19 cellular contexts compared by ENCODE assay signal in genomic region chr14:88181072-88181471, GRCh38.
A peak's percentile ranks its signal among the peaks of the same experiment; 100 is the strongest.
DNase-seq lines count a peak whose midpoint lies in the region; ATAC-seq and TF ChIP-seq lines count a peak whose summit lies in the region.
"Had no signal": no experiment of that assay in that cellular context is flagged by ENCODE, and none has a peak within 500 bp of the region (broad histone marks: within the 10 kb centered on the region; RNA-seq: fewer than 3 reads in every experiment).

No MANE protein-coding gene starts in this region.

- H3K4me2 ChIP-seq in GM23338: no peak overlapping the region

- H3K4me3 Mint-ChIP-seq in stimulated activated naive CD8-positive, alpha-beta T cell treated with anti-CD3 and anti-CD28 coated beads, Interleukin-15, amount 100 ng/mL, for 72 hours: no peak overlapping the region
- no peak overlapping the region for H3K4me3 Mint-ChIP-seq in GM23338
- H3K4me3 Mint-ChIP-seq in stimulated activated memory B cell treated with anti-CD40 and anti-IgM and Interleukin-4, amounts not matched to agents 10 μg/mL and 1 μg/mL and 100 μg/mL, for 72 hours: no peak overlapping the region

- TF ChIP-seq CTCF in GM23338 (conservative IDR thresholded peaks at IDR 0.05; ENCODE audit: low read depth in 2 of 2) (no peak), RWPE2 (IDR thresholded peaks at IDR 0.05; ENCODE audit: poor library complexity, severe bottlenecking) (no peak)

- peak; percentile 35 for ATAC-seq in stimulated activated naive CD8-positive, alpha-beta T cell treated with anti-CD3 and anti-CD28 coated beads, Interleukin-15, amount 100 ng/mL, for 72 hours
- no peak for ATAC-seq in stimulated activated naive CD8-positive, alpha-beta T cell treated with anti-CD3 and anti-CD28 coated beads, Interleukin-15, Interleukin-2, amounts not matched to agents 100 U/mL and 50 U/mL, for 24 hours
- ATAC-seq in GM23338 (no peak), RWPE2 (ENCODE audit: low read depth) (peak; percentile 38; the same call in 2 of the 3 replicates)
- peak; percentile 66 for ATAC-seq in stimulated activated memory B cell treated with anti-CD40 and anti-IgM and Interleukin-4, amounts not matched to agents 10 μg/mL and 1 μg/mL and 100 μg/mL, for 72 hours
- ATAC-seq: gastrocnemius medialis had no signal

- no peaks in the 10 kb centered on the region for H3K27me3 Mint-ChIP-seq in stimulated activated naive CD8-positive, alpha-beta T cell treated with anti-CD3 and anti-CD28 coated beads, Interleukin-15, amount 100 ng/mL, for 72 hours
- H3K27me3 Mint-ChIP-seq in GM23338 (ENCODE audit: insufficient read depth, low read depth, poor library complexity): peaks cover 3% of the 10 kb centered on the region
- no peaks in the 10 kb centered on the region for H3K27me3 Mint-ChIP-seq in stimulated activated memory B cell treated with anti-CD40 and anti-IgM and Interleukin-4, amounts not matched to agents 10 μg/mL and 1 μg/mL and 100 μg/mL, for 72 hours

- H3K36me3 Mint-ChIP-seq in GM23338 (ENCODE audit: low read depth): no peaks in the 10 kb centered on the region
- no peaks in the 10 kb centered on the region for H3K36me3 Mint-ChIP-seq in stimulated activated memory B cell treated with anti-CD40 and anti-IgM and Interleukin-4, amounts not matched to agents 10 μg/mL and 1 μg/mL and 100 μg/mL, for 72 hours

- no peak overlapping the region for H3K27ac ChIP-seq in GM23338 (ENCODE audit: low read depth)
- no peak overlapping the region for H3K27ac ChIP-seq in RWPE2 (ENCODE audit: poor library complexity, severe bottlenecking)
- H3K27ac ChIP-seq: gastrocnemius medialis, left ventricle myocardium inferior had no signal

- H3K27me3 ChIP-seq in GM23338 (ENCODE audit: insufficient read depth) (no peaks in the 10 kb centered on the region), RWPE2 (ENCODE audit: insufficient read depth, poor library complexity, severe bottlenecking) (no peaks in the 10 kb centered on the region)
- H3K27me3 ChIP-seq: gastrocnemius medialis had no signal

- no peaks in the 10 kb centered on the region for H3K36me3 ChIP-seq in GM23338 (ENCODE audit: insufficient read depth)
- no peaks in the 10 kb centered on the region for H3K36me3 ChIP-seq in RWPE2 (ENCODE audit: low read depth)
- H3K36me3 ChIP-seq: gastrocnemius medialis, left ventricle myocardium inferior had no signal

- H3F3A ChIP-seq in GM23338 (replicated peaks; ENCODE audit: low read depth): no peaks in the 10 kb centered on the region

- no peaks in the 10 kb centered on the region for H4K20me1 ChIP-seq in GM23338 (replicated peaks; ENCODE audit: insufficient read depth)

- DNase-seq in stimulated activated naive CD8-positive, alpha-beta T cell treated with anti-CD3 and anti-CD28 coated beads, Interleukin-15, amount 100 ng/mL, for 72 hours: no peak
- DNase-seq in stimulated activated naive CD8-positive, alpha-beta T cell treated with anti-CD3 and anti-CD28 coated beads, Interleukin-15, Interleukin-2, amounts not matched to agents 100 U/mL and 50 U/mL, for 24 hours: no peak
- DNase-seq in GM23338 (ENCODE audit: low spot score) (no peak), RWPE2 (ENCODE audit: low spot score) (no peak), AG08395 (ENCODE audit: low spot score) (no peak), foreskin melanocyte (no peak)
- no peak for DNase-seq in stimulated activated naive CD4-positive, alpha-beta T cell treated with Interleukin-2 at 50 U/mL for 16 hours (lab: John Stamatoyannopoulos, UW)
- DNase-seq: activated effector memory CD4-positive, alpha-beta T cell treated with anti-CD3 and anti-CD28 coated beads, Interleukin-2, amount 50 U/mL, for 16 hours; aorta; COR-L47; gastrocnemius medialis; GOT3; IMR-90; left ventricle myocardium inferior; NCI-H2081 treated with DMSO at 0.1 percent for 48 hours; NCI-H526; RPMI8226; stimulated activated CD4-positive, alpha-beta T cell treated with anti-CD3 and anti-CD28 coated beads, Interleukin-4, amount 100 ng/mL, for 1 hour had no signal

- no peaks in the 10 kb centered on the region for H3K9me3 ChIP-seq in RWPE2 (ENCODE audit: severe bottlenecking)
- H3K9me3 ChIP-seq: gastrocnemius medialis, left ventricle myocardium inferior had no signal

- no peak overlapping the region for H3K27ac Mint-ChIP-seq in stimulated activated naive CD8-positive, alpha-beta T cell treated with anti-CD3 and anti-CD28 coated beads, Interleukin-15, amount 100 ng/mL, for 72 hours
- no peak overlapping the region for H3K27ac Mint-ChIP-seq in GM23338
- H3K27ac Mint-ChIP-seq in stimulated activated memory B cell treated with anti-CD40 and anti-IgM and Interleukin-4, amounts not matched to agents 10 μg/mL and 1 μg/mL and 100 μg/mL, for 72 hours: no peak overlapping the region

- H3K9me2 ChIP-seq in GM23338 (ENCODE audit: insufficient read depth): no peaks in the 10 kb centered on the region

- no peaks in the 10 kb centered on the region for H3K79me2 ChIP-seq in GM23338 (replicated peaks; ENCODE audit: insufficient read depth)

- H3K4me1 ChIP-seq in GM23338 (ENCODE audit: insufficient read depth): no peaks in the 10 kb centered on the region
- no peaks in the 10 kb centered on the region for H3K4me1 ChIP-seq in RWPE2 (ENCODE audit: insufficient read depth, poor library complexity, severe bottlenecking)
- H3K4me1 ChIP-seq: gastrocnemius medialis, left ventricle myocardium inferior had no signal

- H2AFZ ChIP-seq in GM23338: peak overlapping the region; percentile 56; the same call in 1 of the 2 replicates

- H3K9me3 Mint-ChIP-seq in stimulated activated naive CD8-positive, alpha-beta T cell treated with anti-CD3 and anti-CD28 coated beads, Interleukin-15, amount 100 ng/mL, for 72 hours: no peaks in the 10 kb centered on the region
- H3K9me3 Mint-ChIP-seq in GM23338: no peaks in the 10 kb centered on the region
- no peaks in the 10 kb centered on the region for H3K9me3 Mint-ChIP-seq in stimulated activated memory B cell treated with anti-CD40 and anti-IgM and Interleukin-4, amounts not matched to agents 10 μg/mL and 1 μg/mL and 100 μg/mL, for 72 hours

- H3K4me3 ChIP-seq in GM23338 (no peak overlapping the region), RWPE2 (ENCODE audit: severe bottlenecking) (no peak overlapping the region)
- H3K4me3 ChIP-seq: gastrocnemius medialis, left ventricle myocardium inferior had no signal

- peaks cover 7% of the 10 kb centered on the region for H3K4me1 Mint-ChIP-seq in stimulated activated naive CD8-positive, alpha-beta T cell treated with anti-CD3 and anti-CD28 coated beads, Interleukin-15, amount 100 ng/mL, for 72 hours
- peaks cover 6% of the 10 kb centered on the region for H3K4me1 Mint-ChIP-seq in GM23338
- H3K4me1 Mint-ChIP-seq in stimulated activated memory B cell treated with anti-CD40 and anti-IgM and Interleukin-4, amounts not matched to agents 10 μg/mL and 1 μg/mL and 100 μg/mL, for 72 hours: peaks cover 28% of the 10 kb centered on the region

TF ChIP-seq in GM23338, 12 proteins besides CTCF, POLR2A, EP300 and RAD21 (continues in another document):
- TF ChIP-seq CREB1 (CRISPR knock-in tag; IDR thresholded peaks at IDR 0.05; ENCODE audit: low read depth) (no peak), NANOG (IDR thresholded peaks at IDR 0.05; ENCODE audit: borderline replicate concordance) (no peak), ZNF331 (CRISPR knock-in tag; IDR thresholded peaks at IDR 0.05; ENCODE audit: low read depth) (no peak), REST (IDR thresholded peaks at IDR 0.05; ENCODE audit: unreplicated experiment) (no peak)

Comparison
In these comparisons a context has a peak if more than half of its experiments do, and no peak if none do; other contexts are left out.
1. ATAC-seq: peak in stimulated activated naive CD8-positive, alpha-beta T cell treated with anti-CD3 and anti-CD28 coated beads, Interleukin-15, amount 100 ng/mL, for 72 hours (single experiment), RWPE2 (single experiment) and stimulated activated memory B cell treated with anti-CD40 and anti-IgM and Interleukin-4, amounts not matched to agents 10 μg/mL and 1 μg/mL and 100 μg/mL, for 72 hours (single experiment); none in stimulated activated naive CD8-positive, alpha-beta T cell treated with anti-CD3 and anti-CD28 coated beads, Interleukin-15, Interleukin-2, amounts not matched to agents 100 U/mL and 50 U/mL, for 24 hours (single experiment) and GM23338 (single experiment).